In genomic region chr3:39760325-39760724, GRCh38 we compare ENCODE assay signal across 27 cellular contexts.
"Had no signal": no experiment of that assay in that cellular context is flagged by ENCODE, and none has a peak within 500 bp of the region (broad histone marks: within the 10 kb centered on the region; RNA-seq: fewer than 3 reads in every experiment).

No MANE protein-coding gene starts in this region.

- FAIRE-seq: urothelium cell line had no signal

- DNase-seq: stimulated activated CD4-positive, alpha-beta T cell treated with anti-CD3 and anti-CD28 coated beads, Interleukin-2, amount 100 ng/mL, for 48 hours; stimulated activated CD4-positive, alpha-beta T cell treated with anti-CD3 and anti-CD28 coated beads, Interleukin-4, amount 100 ng/mL, for 1 hour; stimulated activated CD4-positive, alpha-beta T cell treated with anti-CD3 and anti-CD28 coated beads, Interleukin-4, amount 100 ng/mL, for 24 hours; stimulated activated CD4-positive, alpha-beta T cell treated with anti-CD3 and anti-CD28 coated beads, Interleukin-4, amount 100 ng/mL, for 4 hours; stimulated activated CD8-positive, alpha-beta memory T cell treated with anti-CD3 and anti-CD28 coated beads, Interleukin-4, amount 100 ng/mL, for 48 hours; stimulated activated naive B cell treated with anti-CD40 and anti-IgM and Interleukin-4, amounts not matched to agents 10 μg/mL and 1 μg/mL and 100 μg/mL, for 72 hours; stimulated activated naive CD4-positive, alpha-beta T cell; stimulated activated naive CD4-positive, alpha-beta T cell treated with Interleukin-2 at 50 U/mL for 16 hours; stimulated activated naive CD8-positive, alpha-beta T cell treated with anti-CD3 and anti-CD28 coated beads, Interleukin-15, amount 100 ng/mL, for 72 hours; stimulated activated naive CD8-positive, alpha-beta T cell treated with anti-CD3 and anti-CD28 coated beads, Interleukin-15, Interleukin-2, amounts not matched to agents 100 U/mL and 50 U/mL, for 24 hours; stomach; substantia nigra; testis; thyroid gland; tibial artery; transverse colon; trophoblast cell; upper lobe of left lung; upper lobe of right lung; uterus had no signal

- H3K36me3 ChIP-seq: stomach, suprapubic skin, thoracic aorta, thyroid gland, tibial artery, tibial nerve, transverse colon, upper lobe of left lung, upper lobe of right lung, uterus, vagina had no signal

- H3K4me3 ChIP-seq: stomach, suprapubic skin, testis, thoracic aorta, thyroid gland, tibial artery, tibial nerve, transverse colon, upper lobe of left lung, upper lobe of right lung, uterus, vagina had no signal

- H3K27ac ChIP-seq: stomach, suprapubic skin, testis, thoracic aorta, thyroid gland, tibial artery, tibial nerve, transverse colon, upper lobe of left lung, upper lobe of right lung, uterus, vagina had no signal

- H3K27me3 ChIP-seq: stomach, suprapubic skin, testis, thyroid gland, tibial artery, tibial nerve, transverse colon, upper lobe of left lung, upper lobe of right lung, uterus, vagina had no signal

- H3K9me3 ChIP-seq: stomach, suprapubic skin, testis, thoracic aorta, thyroid gland, tibial artery, tibial nerve, transverse colon, upper lobe of left lung, upper lobe of right lung, uterus, vagina had no signal

- ATAC-seq: stimulated activated effector memory CD8-positive, alpha-beta T cell treated with anti-CD3 and anti-CD28 coated beads, Interleukin-12 subunit alpha, Interleukin-12 subunit beta, amount 100 ng/mL, for 72 hours; stimulated activated memory B cell treated with anti-CD40 and anti-IgM and Interleukin-4, amounts not matched to agents 10 μg/mL and 1 μg/mL and 100 μg/mL, for 72 hours; stimulated activated naive B cell treated with anti-CD40 and anti-IgM and Interleukin-4, amounts not matched to agents 10 μg/mL and 1 μg/mL and 100 μg/mL, for 72 hours; stimulated activated naive CD8-positive, alpha-beta T cell treated with anti-CD3 and anti-CD28 coated beads, Interleukin-15, amount 100 ng/mL, for 72 hours; stimulated activated naive CD8-positive, alpha-beta T cell treated with anti-CD3 and anti-CD28 coated beads, Interleukin-15, Interleukin-2, amounts not matched to agents 100 U/mL and 50 U/mL, for 24 hours; upper lobe of right lung had no signal

- H3K4me1 ChIP-seq: stomach, suprapubic skin, testis, thyroid gland, tibial artery, tibial nerve, transverse colon, upper lobe of left lung, upper lobe of right lung, uterus, vagina had no signal
